ENCODE assay signal across 8 cellular contexts in genomic region chr3:12841970-12842328, GRCh38. TPM values are rescaled to one million over a fixed set of nuclear protein-coding genes. Genes with fewer than 3 reads are reported as not detected.
A peak's percentile ranks its signal among the peaks of the same experiment; 100 is the strongest.
DNase-seq lines count a peak whose midpoint lies in the region; ATAC-seq and TF ChIP-seq lines count a peak whose summit lies in the region.

No MANE protein-coding gene starts in this region.

- no peak for DNase-seq in GM12865 (ENCODE audit: low read depth)
- no peak for DNase-seq in effector memory CD8-positive, alpha-beta T cell
- DNase-seq in progenitor cell of endocrine pancreas (ENCODE audit: low spot score, unreplicated experiment), result no peak
- DNase-seq in LoVo (ENCODE audit: low spot score), result no peak
- no peak for DNase-seq in mucosa of descending colon
- DNase-seq in NCI-H1436 treated with DMSO at 0.1 percent for 48 hours (lab: John Stamatoyannopoulos, UW), result no peak

- TF ChIP-seq CTCF in GM12865 (IDR thresholded peaks at IDR 0.05; ENCODE audit: insufficient read depth, low read depth, low read length, missing control alignments) (no peak), LNCAP (IDR thresholded peaks at IDR 0.05) (0 out of 2 replicates have a peak, but pooled peaks have one; percentile 17), progenitor cell of endocrine pancreas (IDR thresholded peaks at IDR 0.05; ENCODE audit: unreplicated experiment) (peak; percentile 3), mucosa of descending colon (IDR thresholded peaks at IDR 0.05) (no peak)

- peaks cover 9% of the 10 kb centered on the region for H3K36me3 ChIP-seq in mucosa of descending colon (ENCODE audit: low read depth)

- ATAC-seq in effector memory CD8-positive, alpha-beta T cell (replicated peaks), result no peak
- no peak for ATAC-seq in mucosa of descending colon
- ATAC-seq in GM19463 (IDR thresholded peaks at IDR 0.05; ENCODE audit: unreplicated experiment), result no peak

- H3K9me3 ChIP-seq in mucosa of descending colon, result no peaks in the 10 kb centered on the region

- peaks cover 18% of the 10 kb centered on the region for H3K4me1 ChIP-seq in mucosa of descending colon (ENCODE audit: low read depth)

- H3K9me3 Mint-ChIP-seq in effector memory CD8-positive, alpha-beta T cell, result no peaks in the 10 kb centered on the region
- H3K9me3 Mint-ChIP-seq in progenitor cell of endocrine pancreas (ENCODE audit: low read depth), result no peaks in the 10 kb centered on the region

- no peaks in the 10 kb centered on the region for H3K27me3 Mint-ChIP-seq in effector memory CD8-positive, alpha-beta T cell
- H3K27me3 Mint-ChIP-seq in progenitor cell of endocrine pancreas, result no peaks in the 10 kb centered on the region

- intact Hi-C loops in mucosa of descending colon (cut with DNase I, micrococcal nuclease), result no loop called here

- H3K27ac Mint-ChIP-seq in effector memory CD8-positive, alpha-beta T cell, result peak overlapping the region; percentile 99 to 100
- H3K27ac Mint-ChIP-seq in progenitor cell of endocrine pancreas, result peak overlapping the region; percentile 100

- H3K4me3 Mint-ChIP-seq in effector memory CD8-positive, alpha-beta T cell, result peak overlapping the region; percentile 95 to 96
- H3K4me3 Mint-ChIP-seq in progenitor cell of endocrine pancreas (ENCODE audit: low read depth), result peak overlapping the region; percentile 98

- peaks cover 34 to 35% of the 10 kb centered on the region in 2 donors for H3K4me1 Mint-ChIP-seq in effector memory CD8-positive, alpha-beta T cell (ENCODE audit: low read depth in 2 of 2)
- H3K4me1 Mint-ChIP-seq in progenitor cell of endocrine pancreas (ENCODE audit: low read depth), result peaks cover 29% of the 10 kb centered on the region

- peaks cover 47% of the 10 kb centered on the region for H3K36me3 Mint-ChIP-seq in effector memory CD8-positive, alpha-beta T cell (ENCODE audit: insufficient read depth)
- H3K36me3 Mint-ChIP-seq in progenitor cell of endocrine pancreas (ENCODE audit: insufficient read depth), result peaks cover 22% of the 10 kb centered on the region

- H3K4me3 ChIP-seq in GM12865 (ENCODE audit: low read depth, low read length) (peak overlapping the region; percentile 34), mucosa of descending colon (no peak overlapping the region)

RNA-seq across cellular contexts. Expression of gene RPL32, which starts 0.6 kb away (rescaled TPM):
- total RNA-seq in progenitor cell of endocrine pancreas (1,626 and 1,662 TPM in 2 replicates), mucosa of descending colon (1,000 to 10,000 TPM; 1,042 to 1,233 (median 1,185) TPM)

RNA-seq across cellular contexts. Expression of gene CAND2, which starts 45.5 kb away (rescaled TPM):
- total RNA-seq in progenitor cell of endocrine pancreas, result 7.9 and 11.0 TPM in 2 replicates
- 10 to 100 TPM in 1 of 3 donors, 1 to 10 TPM in 2; 1.3 to 14.1 (median 1.4) TPM for total RNA-seq in mucosa of descending colon

Comparison
In these comparisons a context has a peak if more than half of its experiments do, and no peak if none do; other contexts are left out.
1. CTCF ChIP-seq: peak in LNCAP (single experiment) and progenitor cell of endocrine pancreas (single experiment); none in GM12865 (single experiment) and mucosa of descending colon (single experiment).